In genomic region chr3:45592830-45593707, GRCh38 we compare ENCODE assay signal across 8 cellular contexts. TPM values are rescaled to one million over a fixed set of nuclear protein-coding genes. Genes with fewer than 3 reads are reported as not detected.
DNase-seq lines count a peak whose midpoint lies in the region; ATAC-seq and TF ChIP-seq lines count a peak whose summit lies in the region.

No MANE protein-coding gene starts in this region.

- ATAC-seq in HG02623 (IDR thresholded peaks at IDR 0.05; ENCODE audit: unreplicated experiment): no peak

- H3K4me2 ChIP-seq in OCI-LY1 (ENCODE audit: low read length): peak overlapping the region; percentile 78

- H3K4me3 Mint-ChIP-seq in mesothelial cell of epicardium: peak overlapping the region; percentile 73

- no peaks in the 10 kb centered on the region for H3K27me3 Mint-ChIP-seq in mesothelial cell of epicardium (ENCODE audit: low read depth)

- peaks cover 36% of the 10 kb centered on the region for H3K4me1 Mint-ChIP-seq in mesothelial cell of epicardium

- H4K20me1 ChIP-seq in OCI-LY1 (ENCODE audit: insufficient read depth, low read length): no peaks in the 10 kb centered on the region

- H2AFZ ChIP-seq in OCI-LY1 (ENCODE audit: low read length): no peak overlapping the region

- no peaks in the 10 kb centered on the region for H3K36me3 ChIP-seq in OCI-LY1 (ENCODE audit: insufficient read depth, low read length)

- TF ChIP-seq CTCF in OCI-LY1 (IDR thresholded peaks at IDR 0.05; ENCODE audit: low read length) (peak; percentile 71), epithelial cell of esophagus (IDR thresholded peaks at IDR 0.05; ENCODE audit: insufficient read depth, low read depth, low read length, missing control alignments) (peak; percentile 86), mesothelial cell of epicardium (IDR thresholded peaks at IDR 0.05; ENCODE audit: unreplicated experiment) (peak; percentile 36)

- H3K4me3 ChIP-seq in OCI-LY1 (ENCODE audit: low read depth, low read length, poor library complexity, severe bottlenecking) (peak overlapping the region; percentile 81), epithelial cell of esophagus (ENCODE audit: low read length) (peak overlapping the region; percentile 47)

- no peaks in the 10 kb centered on the region for H3F3A ChIP-seq in OCI-LY1 (ENCODE audit: insufficient read depth, low read length)

- peak overlapping the region; percentile 77 for H3K27ac Mint-ChIP-seq in mesothelial cell of epicardium

- H3K79me2 ChIP-seq in OCI-LY1 (ENCODE audit: insufficient read depth, low read length): no peaks in the 10 kb centered on the region; the same call in 1 of the 2 replicates

- DNase-seq in DMS 273 treated with DMSO at 0.1 percent for 48 hours (lab: John Stamatoyannopoulos, UW) (peak; percentile 68), HS-5 (ENCODE audit: low read depth) (peak; percentile 63), activated T-cell treated with anti-CD3 and anti-CD28 coated beads for 24 hours (ENCODE audit: low read depth) (peak; percentile 51), epithelial cell of esophagus (ENCODE audit: low read depth) (peak; percentile 93), mesothelial cell of epicardium (ENCODE audit: low spot score in 2 of 2, unreplicated experiment in 2 of 2) (peak; percentile 78 to 87)
- DNase-seq in stimulated activated CD8-positive, alpha-beta memory T cell treated with anti-CD3 and anti-CD28 coated beads, Interleukin-15, amount 100 ng/mL, for 4 hours (ENCODE audit: low read depth in 2 of 2): peak; percentile 33 to 44

- H3K4me1 ChIP-seq in OCI-LY1 (ENCODE audit: insufficient read depth, low read length, severe bottlenecking): peaks cover 49% of the 10 kb centered on the region

- peak overlapping the region; percentile 81 for H3K9ac ChIP-seq in OCI-LY1 (ENCODE audit: low read length)

- no peaks in the 10 kb centered on the region for H3K9me3 ChIP-seq in OCI-LY1 (ENCODE audit: low read length)

- no peaks in the 10 kb centered on the region; the same call in 1 of the 2 replicates for H3K27me3 ChIP-seq in OCI-LY1 (ENCODE audit: insufficient read depth, low read length)

- no peaks in the 10 kb centered on the region for H3K9me3 Mint-ChIP-seq in mesothelial cell of epicardium

- no peaks in the 10 kb centered on the region for H3K36me3 Mint-ChIP-seq in mesothelial cell of epicardium

- no peaks in the 10 kb centered on the region for H3K9me2 ChIP-seq in OCI-LY1 (ENCODE audit: low read depth, low read length)

- H3K27ac ChIP-seq in OCI-LY1 (ENCODE audit: low read depth, low read length, poor library complexity, severe bottlenecking): no peak overlapping the region

RNA-seq across cellular contexts. Expression of gene LIMD1, which starts 1.5 kb away (rescaled TPM):
- 27.8 to 28.7 TPM (median 27.8 TPM) in 3 replicates for total RNA-seq in mesothelial cell of epicardium

Comparison
In these comparisons a context has a peak if more than half of its experiments do, and no peak if none do; other contexts are left out.
1. DNase-seq: peak in every context shown above with its lines; median percentile 93 in epithelial cell of esophagus; 82 in mesothelial cell of epicardium; 68 in DMS 273 treated with DMSO at 0.1 percent for 48 hours; 63 in HS-5; 51 in activated T-cell treated with anti-CD3 and anti-CD28 coated beads for 24 hours; 38 in stimulated activated CD8-positive, alpha-beta memory T cell treated with anti-CD3 and anti-CD28 coated beads, Interleukin-15, amount 100 ng/mL, for 4 hours.
2. CTCF ChIP-seq: peak in every context shown above with its lines; median percentile 86 in epithelial cell of esophagus; 71 in OCI-LY1; 36 in mesothelial cell of epicardium.